In genomic region chr2:47056875-47057731, GRCh38 we compare ENCODE assay signal across 8 cellular contexts.
A peak's percentile ranks its signal among the peaks of the same experiment; 100 is the strongest.
DNase-seq lines count a peak whose midpoint lies in the region; ATAC-seq and TF ChIP-seq lines count a peak whose summit lies in the region.

No MANE protein-coding gene starts in this region.

- intact Hi-C loops in A673 (cut with micrococcal nuclease; ENCODE audit: unreplicated experiment) (no loop called here), upper lobe of right lung (cut with DNase I) (no loop called here), PC-3 (cut with micrococcal nuclease) (no loop called here)

- H3K9me2 ChIP-seq in MM.1S (replicated peaks; ENCODE audit: insufficient read depth, low read length): no peaks in the 10 kb centered on the region
- no peaks in the 10 kb centered on the region for H3K9me2 ChIP-seq in PC-3 (replicated peaks; ENCODE audit: low read length)

- H2AFZ ChIP-seq in H9 (ENCODE audit: low read length): no peak overlapping the region
- H2AFZ ChIP-seq in MM.1S (ENCODE audit: low read length): no peak overlapping the region
- no peak overlapping the region for H2AFZ ChIP-seq in PC-3 (ENCODE audit: low read length)

- CTCF ChIA-PET in A673 (lab: Charles Lee) (no interaction called here), PC-3 (lab: Charles Lee) (no interaction called here)

- no peak overlapping the region for H3T11ph ChIP-seq in H9 (ENCODE audit: low read length)

- no peak overlapping the region for H2BK12ac ChIP-seq in H9 (ENCODE audit: insufficient read length, low read depth, low read length)

- H3K4me3 Mint-ChIP-seq in H9: no peak overlapping the region
- no peak overlapping the region for H3K4me3 Mint-ChIP-seq in activated naive CD8-positive, alpha-beta T cell treated with anti-CD3 and anti-CD28 coated beads for 36 hours

- H4K20me1 ChIP-seq in H9 (ENCODE audit: control insufficient read depth, insufficient read depth, insufficient read length) (no peaks in the 10 kb centered on the region), MM.1S (ENCODE audit: insufficient read depth, low read length) (no peaks in the 10 kb centered on the region), PC-3 (ENCODE audit: low read length) (no peaks in the 10 kb centered on the region)

- H2BK5ac ChIP-seq in H9 (ENCODE audit: insufficient read length, low read length): no peak overlapping the region

- H3K79me1 ChIP-seq in H9 (ENCODE audit: insufficient read depth, low read depth, low read length, poor library complexity, severe bottlenecking): no peaks in the 10 kb centered on the region

- H3K27me3 Mint-ChIP-seq in H9 (ENCODE audit: low read depth): no peaks in the 10 kb centered on the region
- no peaks in the 10 kb centered on the region for H3K27me3 Mint-ChIP-seq in activated naive CD8-positive, alpha-beta T cell treated with anti-CD3 and anti-CD28 coated beads for 36 hours

- no TSS peak for BruUV-seq in A673 (replicated peaks; lab: Mats Ljungman, UMichigan)
- BruUV-seq in PC-3 (replicated peaks; lab: Mats Ljungman, UMichigan): no TSS peak

- H3K4me1 ChIP-seq in A673 (ENCODE audit: insufficient read depth, low read length, poor library complexity, severe bottlenecking) (peaks cover 30% of the 10 kb centered on the region), H9 (ENCODE audit: insufficient read depth, low read length) (peaks cover 13% of the 10 kb centered on the region; the same call in 1 of the 2 replicates), upper lobe of right lung (peaks cover 49% of the 10 kb centered on the region), MM.1S (ENCODE audit: low read length) (no peaks in the 10 kb centered on the region), PC-3 (ENCODE audit: insufficient read depth, low read length) (no peaks in the 10 kb centered on the region)

- no peaks in the 10 kb centered on the region for H3F3A ChIP-seq in MM.1S (ENCODE audit: insufficient read depth, low read length)
- H3F3A ChIP-seq in PC-3 (ENCODE audit: low read length, unreplicated experiment): no peaks in the 10 kb centered on the region

- H4K5ac ChIP-seq in H9 (ENCODE audit: insufficient read length, low read depth, low read length): no peak overlapping the region

- H3K9ac ChIP-seq in H9 (ENCODE audit: extremely low read depth, insufficient read length, low read length) (no peak overlapping the region), MM.1S (ENCODE audit: low read length) (no peak overlapping the region), PC-3 (ENCODE audit: low read length) (no peak overlapping the region)

- H3K14ac ChIP-seq in H9 (ENCODE audit: insufficient read depth, low read length): no peak overlapping the region; the same call in 1 of the 2 replicates

- WGBS in H9 (ENCODE audit: extremely low coverage, insufficient read length, low lambda C conversion rate): no CpG with 5 or more reads among the region's 16 CpGs

- TF ChIP-seq CTCF in A673 (conservative IDR thresholded peaks at IDR 0.05; ENCODE audit: low read depth, low read length) (no peak), H9 (conservative IDR thresholded peaks at IDR 0.05) (no peak), upper lobe of right lung (IDR thresholded peaks at IDR 0.05) (no peak), MM.1S (IDR thresholded peaks at IDR 0.05; ENCODE audit: low read length) (no peak), PC-3 (conservative IDR thresholded peaks at IDR 0.05; ENCODE audit: low read depth, low read length) (no peak)

- H3K18ac ChIP-seq in H9 (ENCODE audit: insufficient read length, low read depth, low read length): no peak overlapping the region

- POLR2A ChIA-PET in A673 (lab: Charles Lee; ENCODE audit: low non-redundant PET): interaction anchor here (0.8 kb wide), 1 partner anchor 9 kb away, joined by 4 read pairs; no protein-coding TSS in a partner anchor
- POLR2A ChIA-PET in PC-3 (lab: Charles Lee; ENCODE audit: unreplicated experiment): no interaction called here

- no peaks in the 10 kb centered on the region for H3K9me3 Mint-ChIP-seq in H9
- no peaks in the 10 kb centered on the region for H3K9me3 Mint-ChIP-seq in activated naive CD8-positive, alpha-beta T cell treated with anti-CD3 and anti-CD28 coated beads for 36 hours

- no peak overlapping the region for H2BK120ac ChIP-seq in H9 (ENCODE audit: low read depth, low read length, poor library complexity, severe bottlenecking)

- no peak overlapping the region for H2BK15ac ChIP-seq in H9 (ENCODE audit: low read depth, low read length)

- no peak overlapping the region for H3K56ac ChIP-seq in H9 (ENCODE audit: insufficient read length, low read depth, low read length)

- ATAC-seq in upper lobe of right lung (peak; percentile 77), PC-3 (no peak), HG03354 (IDR thresholded peaks at IDR 0.05; ENCODE audit: poor library complexity, severe bottlenecking, unreplicated experiment) (no peak)

- H3K27me3 ChIP-seq in A673 (replicated peaks; ENCODE audit: insufficient read depth, low read depth, low read length, poor library complexity) (no peaks in the 10 kb centered on the region), H9 (ENCODE audit: insufficient read depth, low read length) (no peaks in the 10 kb centered on the region), upper lobe of right lung (no peaks in the 10 kb centered on the region), MM.1S (replicated peaks; ENCODE audit: insufficient read depth, low read length) (no peaks in the 10 kb centered on the region), PC-3 (ENCODE audit: low read length) (no peaks in the 10 kb centered on the region)

- H3K36me3 ChIP-seq in A673 (ENCODE audit: insufficient read depth, low read length, poor library complexity, severe bottlenecking): no peaks in the 10 kb centered on the region
- H3K36me3 ChIP-seq in upper lobe of right lung: peaks cover 18% of the 10 kb centered on the region
- H3K36me3 ChIP-seq in MM.1S (replicated peaks; ENCODE audit: insufficient read depth, low read length): peaks cover 7% of the 10 kb centered on the region; the same call in 1 of the 2 replicates
- H3K36me3 ChIP-seq in PC-3 (ENCODE audit: low read depth, low read length): no peaks in the 10 kb centered on the region; the same call in 1 of the 2 replicates

- H3K23ac ChIP-seq in H9 (ENCODE audit: insufficient read length, low read depth, low read length): no peak overlapping the region

- H2AK5ac ChIP-seq in H9 (ENCODE audit: insufficient read length, low read length): no peak overlapping the region

- no peak overlapping the region for H2BK20ac ChIP-seq in H9 (ENCODE audit: low read depth, low read length, poor library complexity, severe bottlenecking)

- peaks cover 0 to 7% (median 0%) of the 10 kb centered on the region in 3 experiments; a peak in 2 of 7 replicates for H3K36me3 Mint-ChIP-seq in H9 (ENCODE audit: insufficient read depth in 1 of 3, low read depth in 3 of 3)
- H3K36me3 Mint-ChIP-seq in activated naive CD8-positive, alpha-beta T cell treated with anti-CD3 and anti-CD28 coated beads for 36 hours: peaks cover 13% of the 10 kb centered on the region

- no peak overlapping the region for H4K8ac ChIP-seq in H9 (replicated peaks; ENCODE audit: insufficient read length, low read depth, low read length)

- peak overlapping the region; percentile 75 to 87 (median 78); a peak in 5 of 7 replicates for H3K27ac Mint-ChIP-seq in H9
- peak overlapping the region; percentile 62 for H3K27ac Mint-ChIP-seq in activated naive CD8-positive, alpha-beta T cell treated with anti-CD3 and anti-CD28 coated beads for 36 hours

- H3K27ac ChIP-seq in A673 (ENCODE audit: low read depth, low read length, poor library complexity, severe bottlenecking): peak overlapping the region; percentile 46
- H3K27ac ChIP-seq in H9 (ENCODE audit: insufficient read length, low read depth, low read length): no peak overlapping the region
- peak overlapping the region; percentile 84 for H3K27ac ChIP-seq in upper lobe of right lung
- H3K27ac ChIP-seq in MM.1S (ENCODE audit: low read length): no peak overlapping the region
- no peak overlapping the region for H3K27ac ChIP-seq in PC-3 (ENCODE audit: low read length)

- H3K4me3 ChIP-seq in A673 (ENCODE audit: low read depth, low read length, poor library complexity, severe bottlenecking) (no peak overlapping the region), upper lobe of right lung (no peak overlapping the region), MM.1S (ENCODE audit: low read length) (no peak overlapping the region), PC-3 (ENCODE audit: low read length) (no peak overlapping the region)

- H3K23me2 ChIP-seq in H9 (ENCODE audit: insufficient read length, low read depth, low read length, poor library complexity, severe bottlenecking): no peaks in the 10 kb centered on the region

- DNase-seq in A673 (ENCODE audit: low spot score): peak; percentile 31
- DNase-seq in H9: no peak
- DNase-seq in activated naive CD8-positive, alpha-beta T cell treated with anti-CD3 and anti-CD28 coated beads for 36 hours: no peak
- peak; percentile 78 for DNase-seq in medulla oblongata (ENCODE audit: extremely low spot score)
- no peak for DNase-seq in upper lobe of right lung
- no peak for DNase-seq in MM.1S
- DNase-seq in PC-3: no peak

- no peak overlapping the region for H4K91ac ChIP-seq in H9 (ENCODE audit: insufficient read length, low read depth, low read length)

- H3K9me3 ChIP-seq in A673 (ENCODE audit: low read depth, low read length, poor library complexity, severe bottlenecking) (no peaks in the 10 kb centered on the region), H9 (ENCODE audit: control insufficient read depth, low read depth, low read length) (no peaks in the 10 kb centered on the region), upper lobe of right lung (no peaks in the 10 kb centered on the region), MM.1S (replicated peaks; ENCODE audit: insufficient read depth, low read length) (no peaks in the 10 kb centered on the region), PC-3 (ENCODE audit: low read length) (no peaks in the 10 kb centered on the region)

- no peak overlapping the region for H3K4ac ChIP-seq in H9 (ENCODE audit: low read depth, low read length)

- no peaks in the 10 kb centered on the region for H3K79me2 ChIP-seq in H9 (ENCODE audit: insufficient read depth, low read length)
- no peaks in the 10 kb centered on the region for H3K79me2 ChIP-seq in MM.1S (ENCODE audit: low read length)
- H3K79me2 ChIP-seq in PC-3 (ENCODE audit: low read length): no peaks in the 10 kb centered on the region

- H3K4me2 ChIP-seq in H9 (ENCODE audit: insufficient read depth, insufficient read length, low read length) (no peak overlapping the region), MM.1S (ENCODE audit: low read depth, low read length) (no peak overlapping the region), PC-3 (ENCODE audit: low read length) (no peak overlapping the region)

- peaks cover 26 to 32% of the 10 kb centered on the region in 2 experiments for H3K4me1 Mint-ChIP-seq in H9
- H3K4me1 Mint-ChIP-seq in activated naive CD8-positive, alpha-beta T cell treated with anti-CD3 and anti-CD28 coated beads for 36 hours: peaks cover 24% of the 10 kb centered on the region

Comparison
In these comparisons a context has a peak if more than half of its experiments do, and no peak if none do; other contexts are left out.
1. DNase-seq: peak in A673 (single experiment) and medulla oblongata (single experiment); none in H9 (single experiment), activated naive CD8-positive, alpha-beta T cell treated with anti-CD3 and anti-CD28 coated beads for 36 hours (single experiment), upper lobe of right lung (single experiment), MM.1S (single experiment) and PC-3 (single experiment).
2. H3K27ac ChIP-seq: peak in A673 (single experiment) and upper lobe of right lung (single experiment); none in H9 (single experiment), MM.1S (single experiment) and PC-3 (single experiment).